Comparison of ENCODE assay signal across 8 cellular contexts in genomic region chr3:180679178-180680096, GRCh38. TPM values are rescaled to one million over a fixed set of nuclear protein-coding genes. Genes with fewer than 3 reads are reported as not detected.
DNase-seq lines count a peak whose midpoint lies in the region; ATAC-seq, FAIRE-seq and TF ChIP-seq lines count a peak whose summit lies in the region.

TSS of gene CCDC39 (minus strand) at chr3:180679489. CDS start at chr3:180679380, 109 bp downstream.

- DNase-seq in D341Med (ENCODE audit: low spot score) (peak; percentile 89), HTR-8/SVneo (ENCODE audit: insufficient read length, low spot score) (peak; percentile 46), RKO (ENCODE audit: low spot score) (peak; percentile 75), globus pallidus (ENCODE audit: low spot score) (peak; percentile 52), omental fat pad (ENCODE audit: low spot score) (peak; percentile 40), thoracic aorta (ENCODE audit: low spot score) (no peak)
- DNase-seq in activated naive CD4-positive, alpha-beta T cell treated with Interleukin-2 at 50 U/mL for 16 hours, result peak; percentile 61

- H3K27ac ChIP-seq in thoracic aorta, result no peak within 1 kb of the TSS

- H3K36me3 ChIP-seq in thoracic aorta, result no peaks in the 10 kb centered on the region

- H3K27me3 ChIP-seq in thoracic aorta (replicated peaks; ENCODE audit: insufficient read depth), result no peaks in the 10 kb centered on the region

- TF ChIP-seq CTCF in omental fat pad (IDR thresholded peaks at IDR 0.05) (no peak), thoracic aorta (IDR thresholded peaks at IDR 0.05) (no peak)

- FAIRE-seq in HTR-8/SVneo (lab: Jason Lieb, UNC), result peak; percentile 69

- H3K4me3 ChIP-seq in thoracic aorta, result peak within 1 kb of the TSS; percentile 86

- H3K9me3 ChIP-seq in thoracic aorta, result no peaks in the 10 kb centered on the region

- peaks cover 9 to 10% of the 10 kb centered on the region in 2 donors for H3K4me1 ChIP-seq in thoracic aorta (ENCODE audit: control insufficient read depth in 1 of 2, low read depth in 2 of 2)

- ATAC-seq in GM21423 (IDR thresholded peaks at IDR 0.05; ENCODE audit: unreplicated experiment), result peak; percentile 98
- peak; percentile 93 for ATAC-seq in omental fat pad (ENCODE audit: low FRiP score)
- peak; percentile 43 for ATAC-seq in thoracic aorta (ENCODE audit: insufficient number of reproducible peaks, low FRiP score, low read depth)

RNA-seq across cellular contexts. Expression of gene CCDC39, which starts in this region (rescaled TPM):
- total RNA-seq in omental fat pad (1 to 10 TPM in 1 of 4 donors, under 1 TPM in 2, not detected in 1; 0.28 to 1.2 (median 0.38) TPM), thoracic aorta (not detected)

Comparison
In these comparisons a context has a peak if more than half of its experiments do, and no peak if none do; other contexts are left out.
1. Peak in ATAC-seq and H3K4me3 ChIP-seq in thoracic aorta; RNA of the gene not detected or under 1 TPM.
2. ATAC-seq: peak in every context shown above with its lines; median percentile 98 in GM21423; 93 in omental fat pad; 43 in thoracic aorta.